Comparison of ENCODE assay signal across 18 cellular contexts in the genomic region with DNA sequence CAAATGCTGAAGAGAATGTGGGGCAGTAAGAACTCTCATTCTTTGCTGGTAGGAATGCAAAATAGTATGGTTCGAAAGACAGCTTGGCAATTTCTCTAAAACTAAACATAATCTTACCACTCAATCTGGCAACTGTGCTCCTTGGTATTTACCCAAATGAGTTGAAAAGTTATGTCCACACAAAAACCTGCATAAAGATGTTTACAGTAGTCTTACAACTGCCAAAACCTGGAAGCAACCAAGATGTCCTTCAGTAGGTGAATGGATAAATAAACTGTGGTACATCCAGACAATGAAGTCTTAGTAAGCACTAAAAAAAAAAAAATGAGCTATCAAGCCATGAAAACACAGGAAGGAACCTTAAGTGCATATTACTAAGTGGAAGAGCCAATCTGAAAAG. TPM values are rescaled to one million over a fixed set of nuclear protein-coding genes. Genes with fewer than 3 reads are reported as not detected.
A peak's percentile ranks its signal among the peaks of the same experiment; 100 is the strongest.
DNase-seq lines count a peak whose midpoint lies in the region; ATAC-seq and TF ChIP-seq lines count a peak whose summit lies in the region.
"Had no signal": no experiment of that assay in that cellular context is flagged by ENCODE, and none has a peak within 500 bp of the region (broad histone marks: within the 10 kb centered on the region; RNA-seq: fewer than 3 reads in every experiment).

No MANE protein-coding gene starts in this region.

- no peaks in the 10 kb centered on the region for H3K9me3 ChIP-seq in HEK293 (ENCODE audit: control insufficient read depth, insufficient read depth, low read depth, low read length)
- no peaks in the 10 kb centered on the region for H3K9me3 ChIP-seq in left lung
- H3K9me3 ChIP-seq: A549, BE2C had no signal

- peaks cover 64% of the 10 kb centered on the region for H3K36me3 Mint-ChIP-seq in activated T-helper 2 cell treated with anti-CD3 and anti-CD28 coated beads, Interferon-gamma antibody, Interleukin-2, Interleukin-4, amounts not matched to agents 10 μg/mL and 5 μg/mL and 100 μg/mL, durations not matched to agents 14 hours and 24 hours and 36 hours (ENCODE audit: low read depth)

- H3K36me3 ChIP-seq in HEK293 (ENCODE audit: control insufficient read depth in 2 of 2, insufficient read depth in 1 of 2, low read length in 2 of 2) (peaks cover 46 to 83% of the 10 kb centered on the region in 2 experiments), left lung (peaks cover 0 to 23% of the 10 kb centered on the region in 2 donors)

- peaks cover 10% of the 10 kb centered on the region for H3K4me1 Mint-ChIP-seq in activated T-helper 2 cell treated with anti-CD3 and anti-CD28 coated beads, Interferon-gamma antibody, Interleukin-2, Interleukin-4, amounts not matched to agents 10 μg/mL and 5 μg/mL and 100 μg/mL, durations not matched to agents 14 hours and 24 hours and 36 hours (ENCODE audit: low read depth)

- no peaks in the 10 kb centered on the region for H3K27me3 Mint-ChIP-seq in activated T-helper 2 cell treated with anti-CD3 and anti-CD28 coated beads, Interferon-gamma antibody, Interleukin-2, Interleukin-4, amounts not matched to agents 10 μg/mL and 5 μg/mL and 100 μg/mL, durations not matched to agents 14 hours and 24 hours and 36 hours (ENCODE audit: low read depth)

- H3K27me3 ChIP-seq in left lung = no peaks in the 10 kb centered on the region
- H3K27me3 ChIP-seq: BE2C had no signal

- peak overlapping the region; percentile 50 for H3K27ac ChIP-seq in 22Rv1
- no peak overlapping the region for H3K27ac ChIP-seq in HEK293 (ENCODE audit: extremely low read depth, low read depth, low read length)
- H3K27ac ChIP-seq in left lung = no peak overlapping the region
- H3K27ac ChIP-seq: A549, GM23248 had no signal

- H3K4me3 Mint-ChIP-seq in activated T-helper 2 cell treated with anti-CD3 and anti-CD28 coated beads, Interferon-gamma antibody, Interleukin-2, Interleukin-4, amounts not matched to agents 10 μg/mL and 5 μg/mL and 100 μg/mL, durations not matched to agents 14 hours and 24 hours and 36 hours (ENCODE audit: low read depth) = no peak overlapping the region
- H3K4me3 Mint-ChIP-seq: CD14-positive monocyte; CD8-positive, alpha-beta T cell had no signal

- H3K27ac Mint-ChIP-seq in activated T-helper 2 cell treated with anti-CD3 and anti-CD28 coated beads, Interferon-gamma antibody, Interleukin-2, Interleukin-4, amounts not matched to agents 10 μg/mL and 5 μg/mL and 100 μg/mL, durations not matched to agents 14 hours and 24 hours and 36 hours = peak overlapping the region; percentile 53
- H3K27ac Mint-ChIP-seq: CD14-positive monocyte; CD8-positive, alpha-beta T cell had no signal

- CTCF ChIA-PET in HEK293 (lab: Yijun Ruan, JAX) = interaction anchor here (0.7 to 1.5 kb wide), 2 partner anchors 126 to 338 kb away, joined by 3 to 4 read pairs; no protein-coding TSS in a partner anchor
- CTCF ChIA-PET in GM10248 (lab: Yijun Ruan, JAX) = interaction anchor here (1.1 kb wide), 1 partner anchor 19 kb away, joined by 3 read pairs; no protein-coding TSS in a partner anchor

- H3K4me3 ChIP-seq in HEK293 (ENCODE audit: low read depth, low read length) (no peak overlapping the region), left lung (no peak overlapping the region)
- H3K4me3 ChIP-seq: A549, GM23248 had no signal

- TF ChIP-seq CTCF in 22Rv1 (IDR thresholded peaks at IDR 0.05) (no peak), HEK293 (tag by site-specific recombination; IDR thresholded peaks at IDR 0.05) (no peak), left lung (IDR thresholded peaks at IDR 0.05) (no peak), GM10248 (IDR thresholded peaks at IDR 0.05; ENCODE audit: control extremely low read depth, extremely low read depth, low read depth, missing control alignments) (no peak)

- POLR2A ChIA-PET in HEK293 (lab: Yijun Ruan, JAX) = no interaction called here
- POLR2A ChIA-PET in GM10248 (lab: Yijun Ruan, JAX) = no interaction called here

- ATAC-seq in left lung = peak; percentile 40
- ATAC-seq: A549; CD8-positive, alpha-beta T cell had no signal

- intact Hi-C loops in activated T-helper 2 cell treated with anti-CD3 and anti-CD28 coated beads, Interferon-gamma antibody, Interleukin-2, Interleukin-4, amounts not matched to agents 10 μg/mL and 5 μg/mL and 100 μg/mL, durations not matched to agents 14 hours and 24 hours and 36 hours (cut with micrococcal nuclease) = no loop called here
- intact Hi-C loops in left lung (cut with DNase I) = no loop called here

- H3K9me3 Mint-ChIP-seq in activated T-helper 2 cell treated with anti-CD3 and anti-CD28 coated beads, Interferon-gamma antibody, Interleukin-2, Interleukin-4, amounts not matched to agents 10 μg/mL and 5 μg/mL and 100 μg/mL, durations not matched to agents 14 hours and 24 hours and 36 hours = no peaks in the 10 kb centered on the region
- H3K9me3 Mint-ChIP-seq: CD14-positive monocyte; CD8-positive, alpha-beta T cell had no signal

- no peaks in the 10 kb centered on the region for H3K4me1 ChIP-seq in HEK293 (ENCODE audit: control insufficient read depth, insufficient read depth, low read length)
- H3K4me1 ChIP-seq in left lung = no peaks in the 10 kb centered on the region
- H3K4me1 ChIP-seq: A549, BE2C had no signal

- no peak for DNase-seq in activated T-helper 2 cell treated with anti-CD3 and anti-CD28 coated beads, Interferon-gamma antibody, Interleukin-2, Interleukin-4, amounts not matched to agents 10 μg/mL and 5 μg/mL and 100 μg/mL, durations not matched to agents 14 hours and 24 hours and 36 hours (ENCODE audit: low spot score)
- DNase-seq in left lung (no peak), retina (no peak), hepatic stellate cell (ENCODE audit: low spot score) (no peak), GM10248 (ENCODE audit: extremely low spot score) (no peak)
- DNase-seq: BE2C; CD8-positive, alpha-beta T cell; COR-L47; DMS153; DMS79 treated with DMSO at 0.1 percent for 48 hours; EL; GM23248; H7; IMR-90 had no signal

TF ChIP-seq in HEK293, 187 proteins besides CTCF, POLR2A, EP300 and RAD21:
- TF ChIP-seq ZNF174 (tag by site-specific recombination; IDR thresholded peaks at IDR 0.05) = no peak
- TF ChIP-seq, protein P1, sequence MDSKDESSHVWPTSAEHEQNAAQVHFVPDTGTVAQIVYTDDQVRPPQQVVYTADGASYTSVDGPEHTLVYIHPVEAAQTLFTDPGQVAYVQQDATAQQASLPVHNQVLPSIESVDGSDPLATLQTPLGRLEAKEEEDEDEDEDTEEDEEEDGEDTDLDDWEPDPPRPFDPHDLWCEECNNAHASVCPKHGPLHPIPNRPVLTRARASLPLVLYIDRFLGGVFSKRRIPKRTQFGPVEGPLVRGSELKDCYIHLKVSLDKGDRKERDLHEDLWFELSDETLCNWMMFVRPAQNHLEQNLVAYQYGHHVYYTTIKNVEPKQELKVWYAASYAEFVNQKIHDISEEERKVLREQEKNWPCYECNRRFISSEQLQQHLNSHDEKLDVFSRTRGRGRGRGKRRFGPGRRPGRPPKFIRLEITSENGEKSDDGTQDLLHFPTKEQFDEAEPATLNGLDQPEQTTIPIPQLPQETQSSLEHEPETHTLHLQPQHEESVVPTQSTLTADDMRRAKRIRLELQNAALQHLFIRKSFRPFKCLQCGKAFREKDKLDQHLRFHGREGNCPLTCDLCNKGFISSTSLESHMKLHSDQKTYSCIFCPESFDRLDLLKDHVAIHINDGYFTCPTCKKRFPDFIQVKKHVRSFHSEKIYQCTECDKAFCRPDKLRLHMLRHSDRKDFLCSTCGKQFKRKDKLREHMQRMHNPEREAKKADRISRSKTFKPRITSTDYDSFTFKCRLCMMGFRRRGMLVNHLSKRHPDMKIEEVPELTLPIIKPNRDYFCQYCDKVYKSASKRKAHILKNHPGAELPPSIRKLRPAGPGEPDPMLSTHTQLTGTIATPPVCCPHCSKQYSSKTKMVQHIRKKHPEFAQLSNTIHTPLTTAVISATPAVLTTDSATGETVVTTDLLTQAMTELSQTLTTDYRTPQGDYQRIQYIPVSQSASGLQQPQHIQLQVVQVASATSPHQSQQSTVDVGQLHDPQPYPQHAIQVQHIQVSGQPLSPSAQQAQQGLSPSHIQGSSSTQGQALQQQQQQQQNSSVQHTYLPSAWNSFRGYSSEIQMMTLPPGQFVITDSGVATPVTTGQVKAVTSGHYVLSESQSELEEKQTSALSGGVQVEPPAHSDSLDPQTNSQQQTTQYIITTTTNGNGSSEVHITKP (tag by site-specific recombination; IDR thresholded peaks at IDR 0.05) = 0 out of 2 replicates have a peak, but pooled peaks have one; percentile 23

RNA-seq across cellular contexts. Expression of gene TARBP1, which starts 26.4 kb away (rescaled TPM):
- 79.7 and 87.5 TPM in 2 replicates for total RNA-seq in activated T-helper 2 cell treated with anti-CD3 and anti-CD28 coated beads, Interferon-gamma antibody, Interleukin-2, Interleukin-4, amounts not matched to agents 10 μg/mL and 5 μg/mL and 100 μg/mL, durations not matched to agents 14 hours and 24 hours and 36 hours
- total RNA-seq in left lung = 10 to 100 TPM; 20.9 to 23.8 TPM
